In genomic region chr14:71474866-71475265, GRCh38 we compare ENCODE assay signal across 30 cellular contexts.
DNase-seq lines count a peak whose midpoint lies in the region; ATAC-seq, FAIRE-seq and TF ChIP-seq lines count a peak whose summit lies in the region.
"Had no signal": no experiment of that assay in that cellular context is flagged by ENCODE, and none has a peak within 500 bp of the region (broad histone marks: within the 10 kb centered on the region; RNA-seq: fewer than 3 reads in every experiment).

No MANE protein-coding gene starts in this region.

- no peak for TF ChIP-seq RAD21 in GM12878 (IDR thresholded peaks at IDR 0.05; ENCODE audit: insufficient read depth, low read depth, low read length)

- H3K4me1 ChIP-seq in Loucy (ENCODE audit: insufficient read depth, low read length, poor library complexity, severe bottlenecking) (peaks cover 51% of the 10 kb centered on the region), GM12878 (ENCODE audit: control insufficient read depth, insufficient read depth, low read length) (peaks cover 44% of the 10 kb centered on the region)
- H3K4me1 ChIP-seq: A549, breast epithelium, prostate gland, right lobe of liver, uterus had no signal

- RAD21 ChIA-PET in GM12878 (lab: Charles Lee; ENCODE audit: unreplicated experiment) = interaction anchor here (0.6 to 4.6 kb wide), 10 partner anchors 9 to 153 kb away, joined by 3 to 44 read pairs (median 6); no protein-coding TSS in a partner anchor

- no peak overlapping the region; the same call in 1 of the 2 replicates for H3K27ac ChIP-seq in GM12878 (ENCODE audit: control insufficient read depth, insufficient read depth)
- H3K27ac ChIP-seq: A549, breast epithelium, heart right ventricle, prostate gland, right lobe of liver, thoracic aorta, uterus had no signal

- no peaks in the 10 kb centered on the region for H3K27me3 ChIP-seq in Loucy (ENCODE audit: insufficient read depth, low read length, poor library complexity, severe bottlenecking)
- H3K27me3 ChIP-seq in GM12878 (replicated peaks in 1 of 2; ENCODE audit: control insufficient read depth in 2 of 2, insufficient read depth in 2 of 2, low read length in 1 of 2) = no peaks in the 10 kb centered on the region
- H3K27me3 ChIP-seq: breast epithelium, heart right ventricle, right lobe of liver, uterus had no signal

- H3K9me3 ChIP-seq in Loucy (ENCODE audit: insufficient read depth, low read depth, low read length) (no peaks in the 10 kb centered on the region), GM12878 (replicated peaks; ENCODE audit: control insufficient read depth, insufficient read depth, low read length) (no peaks in the 10 kb centered on the region)
- H3K9me3 ChIP-seq: A549, breast epithelium, heart right ventricle, prostate gland, right lobe of liver, thoracic aorta, uterus had no signal

- CTCF ChIA-PET in GM12878 (lab: Yijun Ruan, JAX) (interaction anchor here (0.9 to 2.1 kb wide), 7 partner anchors 11 to 77 kb away, joined by 3 to 12 read pairs (median 3); no protein-coding TSS in a partner anchor), MCF 10A (lab: Yijun Ruan, JAX) (interaction anchor here (0.6 kb wide), 1 partner anchor 21 kb away, joined by 3 read pairs; no protein-coding TSS in a partner anchor)

- in situ Hi-C loops in GM12878 (cut with MboI) = no loop called here

- H3K4me1 Mint-ChIP-seq in MCF 10A (ENCODE audit: insufficient read depth, unreplicated experiment) = peaks cover 16% of the 10 kb centered on the region

- no peak overlapping the region for H3K4me3 ChIP-seq in Loucy (ENCODE audit: low read length, poor library complexity, severe bottlenecking)
- H3K4me3 ChIP-seq in GM12878 = no peak overlapping the region
- H3K4me3 ChIP-seq: A549, breast epithelium, GM23338, heart right ventricle, prostate gland, right lobe of liver, thoracic aorta, uterus had no signal

- SMC1A ChIA-PET in GM12878 (lab: Charles Lee; ENCODE audit: uncharacterized antibody, unreplicated experiment) = interaction anchor here (0.7 to 6.3 kb wide), 14 partner anchors 10 to 184 kb away, joined by 3 to 74 read pairs (median 6); no protein-coding TSS in a partner anchor

- DNase-seq in NCI-H1417 (lab: John Stamatoyannopoulos, UW) (peak in 2 of 3 experiments; percentile 10 to 67), NCI-H1417 treated with DMSO at 0.1 percent for 48 hours (lab: John Stamatoyannopoulos, UW) (no peak), DMS79 (lab: John Stamatoyannopoulos, UW) (peak; percentile 93), GM12878 (ENCODE audit: low read depth, low spot score) (no peak), MCF 10A (ENCODE audit: unreplicated experiment) (no peak), A172 (ENCODE audit: low spot score) (no peak)
- DNase-seq: activated CD4-positive, alpha-beta T cell treated with anti-CD3 and anti-CD28 coated beads for 4 hours; heart right ventricle; Kasumi-1; midbrain; naive B cell; NCI-H526; nucleus accumbens; right lobe of liver; SIG-M5; stimulated activated CD8-positive, alpha-beta memory T cell treated with anti-CD3 and anti-CD28 coated beads, Interleukin-4, amount 100 ng/mL, for 48 hours; stimulated activated naive CD8-positive, alpha-beta T cell treated with anti-CD3 and anti-CD28 coated beads, Interleukin-15, amount 100 ng/mL, for 72 hours; SW 1271; T-helper 9 cell; uterus had no signal

- no peak overlapping the region for H3K27ac Mint-ChIP-seq in MCF 10A (ENCODE audit: low read depth, unreplicated experiment)
- H3K27ac Mint-ChIP-seq: activated T-helper 2 cell treated with anti-CD3 and anti-CD28 coated beads, Interferon-gamma antibody, Interleukin-2, Interleukin-4, amounts not matched to agents 10 μg/mL and 5 μg/mL and 100 μg/mL, durations not matched to agents 14 hours and 24 hours and 36 hours had no signal

- H3K4me2 ChIP-seq in Loucy (ENCODE audit: low read depth, low read length, poor library complexity, severe bottlenecking) (peak overlapping the region; percentile 58), GM12878 (ENCODE audit: control insufficient read depth, insufficient read depth) (no peak overlapping the region; the same call in 1 of the 2 replicates)
- H3K4me2 ChIP-seq: A549, GM23338 had no signal

- no peaks in the 10 kb centered on the region for H3K27me3 Mint-ChIP-seq in MCF 10A (ENCODE audit: insufficient read depth, unreplicated experiment)
- H3K27me3 Mint-ChIP-seq: activated naive CD8-positive, alpha-beta T cell; naive B cell; stimulated activated naive CD8-positive, alpha-beta T cell treated with anti-CD3 and anti-CD28 coated beads, Interleukin-15, amount 100 ng/mL, for 72 hours had no signal

- H2AFZ ChIP-seq in Loucy (ENCODE audit: low read length) = no peak overlapping the region
- no peak overlapping the region for H2AFZ ChIP-seq in GM12878 (ENCODE audit: control insufficient read depth, low read depth, low read length)
- H2AFZ ChIP-seq: GM23338 had no signal

- no peaks in the 10 kb centered on the region for H3F3A ChIP-seq in Loucy (ENCODE audit: low read depth)

- no peak for TF ChIP-seq CTCF in Loucy (conservative IDR thresholded peaks at IDR 0.05; ENCODE audit: low read length)
- no peak for TF ChIP-seq CTCF in GM12878 (IDR thresholded peaks at IDR 0.05 in 2 of 3, conservative IDR thresholded peaks at IDR 0.05 in 1 of 3; ENCODE audit: control insufficient read depth in 2 of 3, extremely low read depth in 1 of 3, insufficient read depth in 1 of 3, low read depth in 3 of 3, low read length in 3 of 3)
- TF ChIP-seq CTCF in MCF 10A (IDR thresholded peaks at IDR 0.05; ENCODE audit: unreplicated experiment) = no peak

- 95% methylated on average over 1 of the region's 1 CpG for WGBS in GM12878 (ENCODE audit: insufficient coverage, insufficient replicate concordance, low lambda C conversion rate, missing lambda C conversion rate)

- H3K9ac ChIP-seq in Loucy (ENCODE audit: low read depth, low read length, poor library complexity, severe bottlenecking) (peak overlapping the region; percentile 46), GM12878 (ENCODE audit: control insufficient read depth, insufficient read depth, low read length) (no peak overlapping the region)

- H3K36me3 ChIP-seq in Loucy (ENCODE audit: insufficient read depth, low read length) (no peaks in the 10 kb centered on the region), GM12878 (ENCODE audit: control insufficient read depth in 2 of 2, insufficient read depth in 2 of 2, low read length in 1 of 2) (no peaks in the 10 kb centered on the region; a peak in 1 of 4 replicates)
- H3K36me3 ChIP-seq: breast epithelium, heart right ventricle, prostate gland, right lobe of liver, thoracic aorta, uterus had no signal

- H3K4me3 Mint-ChIP-seq in MCF 10A (ENCODE audit: unreplicated experiment) = no peak overlapping the region
- H3K4me3 Mint-ChIP-seq: activated naive CD8-positive, alpha-beta T cell; GM23338; naive B cell had no signal

- H3K79me2 ChIP-seq in Loucy (ENCODE audit: insufficient read depth, low read length) = peaks cover 63% of the 10 kb centered on the region
- peaks cover 75% of the 10 kb centered on the region for H3K79me2 ChIP-seq in GM12878 (ENCODE audit: control insufficient read depth, insufficient read depth, low read length)

- no peak for FAIRE-seq in GM12878 (lab: Jason Lieb, UNC)
- FAIRE-seq: A549, frontal cortex had no signal

- no TSS peak for BruUV-seq in GM12878 (replicated peaks; lab: Mats Ljungman, UMichigan)
- BruUV-seq in MCF 10A (replicated peaks; lab: Mats Ljungman, UMichigan) = no TSS peak

- peak; percentile 4; the same call in 1 of the 3 replicates for ATAC-seq in GM12878
- no peak for ATAC-seq in GM19324 (IDR thresholded peaks at IDR 0.05; ENCODE audit: low FRiP score, unreplicated experiment)
- ATAC-seq: A549; heart right ventricle; right lobe of liver; stimulated activated naive CD8-positive, alpha-beta T cell treated with anti-CD3 and anti-CD28 coated beads, Interleukin-15, amount 100 ng/mL, for 72 hours had no signal

- TF ChIP-seq EP300 in GM12878 (IDR thresholded peaks at IDR 0.05; ENCODE audit: borderline replicate concordance in 1 of 2, control insufficient read depth in 1 of 2, low read depth in 2 of 2, low read length in 2 of 2) = no peak

- POLR2A ChIA-PET in GM12878 (lab: Charles Lee) (interaction anchor here (0.8 to 3.1 kb wide), 5 partner anchors 9 to 153 kb away, joined by 3 to 13 read pairs (median 5); no protein-coding TSS in a partner anchor), MCF 10A (lab: Yijun Ruan, JAX) (interaction anchor here (0.7 to 1.5 kb wide), 2 partner anchors 10 to 18 kb away, joined by 3 to 4 read pairs; no protein-coding TSS in a partner anchor)

- intact Hi-C loops in GM12878 (cut with micrococcal nuclease; ENCODE audit: unreplicated experiment) (no loop called here), MCF 10A (cut with micrococcal nuclease) (no loop called here)

- H3K36me3 Mint-ChIP-seq in MCF 10A (ENCODE audit: insufficient read depth, unreplicated experiment) = no peaks in the 10 kb centered on the region

- no peaks in the 10 kb centered on the region for H3K9me3 Mint-ChIP-seq in MCF 10A (ENCODE audit: unreplicated experiment)
- H3K9me3 Mint-ChIP-seq: activated T-helper 2 cell treated with anti-CD3 and anti-CD28 coated beads, Interferon-gamma antibody, Interleukin-2, Interleukin-4, amounts not matched to agents 10 μg/mL and 5 μg/mL and 100 μg/mL, durations not matched to agents 14 hours and 24 hours and 36 hours; GM23338; naive B cell; stimulated activated naive CD8-positive, alpha-beta T cell treated with anti-CD3 and anti-CD28 coated beads, Interleukin-15, amount 100 ng/mL, for 72 hours had no signal

- H3K9me2 ChIP-seq in Loucy (replicated peaks; ENCODE audit: low read depth, low read length) = no peaks in the 10 kb centered on the region

- peaks cover 16% of the 10 kb centered on the region for H4K20me1 ChIP-seq in Loucy (ENCODE audit: insufficient read depth, low read length, poor library complexity, severe bottlenecking)
- H4K20me1 ChIP-seq in GM12878 (ENCODE audit: control insufficient read depth, insufficient read depth) = no peaks in the 10 kb centered on the region

- no peak for TF ChIP-seq POLR2A in GM12878 (IDR thresholded peaks at IDR 0.05; ENCODE audit: low read depth, low read length)

TF ChIP-seq in GM12878, 131 proteins besides CTCF, POLR2A, EP300 and RAD21:
- TF ChIP-seq NFXL1 (IDR thresholded peaks at IDR 0.05; ENCODE audit: borderline replicate concordance) = no peak
- TF ChIP-seq RFX5 (IDR thresholded peaks at IDR 0.05; ENCODE audit: low read depth, low read length) = peak; percentile 22; the same call in 1 of the 2 replicates

Comparison
In these comparisons a context has a peak if more than half of its experiments do, and no peak if none do; other contexts are left out.
1. DNase-seq: peak in NCI-H1417 (2 of 3) and DMS79 (single experiment); none in NCI-H1417 treated with DMSO at 0.1 percent for 48 hours (single experiment), GM12878 (single experiment), MCF 10A (single experiment) and A172 (single experiment).